Comparison of ENCODE assay signal across 8 cellular contexts in genomic region chr19:40420451-40420765, GRCh38. TPM values are rescaled to one million over a fixed set of nuclear protein-coding genes. Genes with fewer than 3 reads are reported as not detected.
DNase-seq lines count a peak whose midpoint lies in the region; ATAC-seq and TF ChIP-seq lines count a peak whose summit lies in the region.

No MANE protein-coding gene starts in this region.

- no peaks in the 10 kb centered on the region for H3K27me3 Mint-ChIP-seq in activated T-cell treated with anti-CD3 and anti-CD28 coated beads, Interleukin-2, amount 50 U/mL, for 4 hours (ENCODE audit: low read depth)

- H3K36me3 ChIP-seq in lower lobe of right lung (peaks cover 14% of the 10 kb centered on the region), tibial artery (peaks cover 10 to 13% (median 11%) of the 10 kb centered on the region in 3 donors)

- H3K4me1 ChIP-seq in lower lobe of right lung (peaks cover 72% of the 10 kb centered on the region), tibial artery (peaks cover 0 to 39% (median 34%) of the 10 kb centered on the region in 4 donors)

- H3K4me3 Mint-ChIP-seq in activated T-cell treated with anti-CD3 and anti-CD28 coated beads, Interleukin-2, amount 50 U/mL, for 4 hours: peak overlapping the region; percentile 79

- peaks cover 25% of the 10 kb centered on the region for H3K4me1 Mint-ChIP-seq in activated T-cell treated with anti-CD3 and anti-CD28 coated beads, Interleukin-2, amount 50 U/mL, for 4 hours (ENCODE audit: low read depth)

- H3K27ac ChIP-seq in angular gyrus (ENCODE audit: low read depth, low read length) (peak overlapping the region; percentile 97), lower lobe of right lung (peak overlapping the region; percentile 98), tibial artery (peak overlapping the region; percentile 94 to 98)

- peaks cover 6% of the 10 kb centered on the region for H3K36me3 Mint-ChIP-seq in activated T-cell treated with anti-CD3 and anti-CD28 coated beads, Interleukin-2, amount 50 U/mL, for 4 hours (ENCODE audit: insufficient read depth)

- H3K27me3 ChIP-seq in lower lobe of right lung (ENCODE audit: low read depth) (no peaks in the 10 kb centered on the region), tibial artery (no peaks in the 10 kb centered on the region)

- H3K9me3 ChIP-seq in lower lobe of right lung (no peaks in the 10 kb centered on the region), tibial artery (no peaks in the 10 kb centered on the region)

- DNase-seq in activated T-cell treated with anti-CD3 and anti-CD28 coated beads, Interleukin-2, amount 50 U/mL, for 4 hours: no peak
- no peak for DNase-seq in activated T-cell treated with anti-CD3 and anti-CD28 coated beads, Interleukin-2, amount 50 U/mL, for 48 hours
- DNase-seq in lower lobe of right lung (no peak), tibial artery (no peak), NCI-H774 (lab: John Stamatoyannopoulos, UW) (no peak), HCEC 1CT (no peak)

- ATAC-seq in activated T-cell treated with anti-CD3 and anti-CD28 coated beads, Interleukin-2, amount 50 U/mL, for 4 hours: no peak
- ATAC-seq in lower lobe of right lung (no peak), GM21723 (IDR thresholded peaks at IDR 0.05; ENCODE audit: unreplicated experiment) (no peak)

- TF ChIP-seq CTCF in lower lobe of right lung (IDR thresholded peaks at IDR 0.05) (no peak), tibial artery (IDR thresholded peaks at IDR 0.05) (no peak)

- H3K9me3 Mint-ChIP-seq in activated T-cell treated with anti-CD3 and anti-CD28 coated beads, Interleukin-2, amount 50 U/mL, for 4 hours: no peaks in the 10 kb centered on the region

- H3K4me3 ChIP-seq in lower lobe of right lung (peak overlapping the region; percentile 67), tibial artery (peak overlapping the region; percentile 54 to 60)

- intact Hi-C loops in lower lobe of right lung (cut with DNase I): no loop called here
- intact Hi-C loops in tibial artery (cut with DNase I; ENCODE audit: low total_unique reads): no loop called here

RNA-seq across cellular contexts. Expression of gene SERTAD1, which starts 5.4 kb away (rescaled TPM):
- 10 to 100 TPM; 24.2 to 33.9 (median 33.7) TPM for total RNA-seq in activated T-cell treated with anti-CD3 and anti-CD28 coated beads, Interleukin-2, amount 50 U/mL, for 4 hours
- 17.6 TPM for total RNA-seq in lower lobe of right lung

RNA-seq across cellular contexts. Expression of gene PRX, which starts 7.2 kb away (rescaled TPM):
- total RNA-seq in activated T-cell treated with anti-CD3 and anti-CD28 coated beads, Interleukin-2, amount 50 U/mL, for 4 hours: under 1 TPM; 0.71 to 0.82 (median 0.79) TPM
- total RNA-seq in lower lobe of right lung: 51.5 TPM

RNA-seq across cellular contexts. Expression of gene SERTAD3, which starts 23.7 kb away (rescaled TPM):
- total RNA-seq in activated T-cell treated with anti-CD3 and anti-CD28 coated beads, Interleukin-2, amount 50 U/mL, for 4 hours: 1 to 10 TPM; 6.4 to 9.5 (median 6.8) TPM
- 30.7 TPM for total RNA-seq in lower lobe of right lung

RNA-seq across cellular contexts. Expression of gene HIPK4, which starts 30.4 kb away (rescaled TPM):
- total RNA-seq in activated T-cell treated with anti-CD3 and anti-CD28 coated beads, Interleukin-2, amount 50 U/mL, for 4 hours: under 1 TPM in 1 of 3 donors, not detected in 2; 0.08 TPM
- 0.21 TPM for total RNA-seq in lower lobe of right lung

RNA-seq across cellular contexts. Expression of gene BLVRB, which starts 45.1 kb away (rescaled TPM):
- 10 to 100 TPM; 17.0 to 19.2 (median 18.1) TPM for total RNA-seq in activated T-cell treated with anti-CD3 and anti-CD28 coated beads, Interleukin-2, amount 50 U/mL, for 4 hours
- 123 TPM for total RNA-seq in lower lobe of right lung

Comparison
In these comparisons a context has a peak if more than half of its experiments do, and no peak if none do; other contexts are left out.
1. RNA of gene PRX, which starts 7.2 kb away (total RNA-seq): 51.5 TPM in lower lobe of right lung (single experiment); 0.71 to 0.82 TPM in activated T-cell treated with anti-CD3 and anti-CD28 coated beads, Interleukin-2, amount 50 U/mL, for 4 hours; every median in the first group is over 10 times any median in the second.
2. Peak in every context shown above with its lines, with median percentiles within 50 percentile points of each other: H3K27ac ChIP-seq.